ENCODE assay signal across 1 cellular context in the genomic region with DNA sequence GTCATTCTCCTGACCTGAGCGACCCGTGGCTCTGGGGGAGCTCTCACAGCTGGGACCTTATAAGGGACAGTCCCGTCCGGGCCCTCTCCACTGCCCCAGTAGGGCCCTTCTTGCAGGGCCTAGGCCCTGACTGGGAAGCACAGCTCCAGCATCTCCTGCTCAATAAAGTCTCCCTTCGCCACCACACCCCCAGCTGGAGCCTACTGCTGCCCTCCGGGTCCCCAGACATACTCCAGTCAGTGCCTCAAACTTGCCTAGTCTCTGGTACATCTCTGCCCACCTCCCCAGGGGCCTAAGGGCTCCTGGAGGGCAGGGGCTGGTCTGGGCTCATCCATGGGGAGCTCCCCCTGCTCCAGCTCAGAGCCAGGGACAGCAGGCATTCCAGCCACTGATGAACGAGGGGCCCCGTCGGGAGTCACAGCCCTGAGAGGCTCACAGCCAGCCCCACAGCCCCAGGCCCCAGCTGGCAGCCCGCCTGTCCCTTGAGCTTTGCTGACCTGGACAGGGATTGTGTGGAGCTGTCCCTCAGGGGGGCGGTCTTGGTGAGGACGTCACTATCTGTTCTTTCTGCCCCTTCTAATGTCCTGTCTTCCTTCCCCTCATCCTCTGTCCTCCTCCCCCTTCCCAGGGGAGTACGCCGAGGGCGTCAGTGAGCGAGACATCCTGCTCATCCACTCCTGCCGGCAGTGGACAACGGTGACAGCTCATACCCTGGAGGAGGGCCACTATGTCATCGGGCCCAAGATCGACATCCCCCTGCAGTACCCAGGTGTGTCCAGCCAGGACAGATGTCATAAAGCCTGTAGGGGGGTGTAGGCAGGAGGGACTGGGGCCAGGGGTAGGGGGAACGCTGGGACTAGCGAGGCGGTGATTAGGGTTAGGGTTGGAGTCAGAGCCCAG.
A peak's percentile ranks its signal among the peaks of the same experiment; 100 is the strongest.
TF ChIP-seq lines count a peak whose summit lies in the region.

No MANE protein-coding gene starts in this region.

TF ChIP-seq in HEK293, 187 proteins besides CTCF, POLR2A, EP300 and RAD21:
- 0 out of 2 replicates have a peak, but pooled peaks have one; percentile 12 for TF ChIP-seq ZNF10 (tag by site-specific recombination; IDR thresholded peaks at IDR 0.05)
- no peak for TF ChIP-seq SP3 (tag by site-specific recombination; IDR thresholded peaks at IDR 0.05)
- peak; percentile 71 for TF ChIP-seq ZIC2 (tag by site-specific recombination; IDR thresholded peaks at IDR 0.05)
- no peak for TF ChIP-seq ZNF366 (tag by site-specific recombination; conservative IDR thresholded peaks at IDR 0.05)
- TF ChIP-seq, protein P1, sequence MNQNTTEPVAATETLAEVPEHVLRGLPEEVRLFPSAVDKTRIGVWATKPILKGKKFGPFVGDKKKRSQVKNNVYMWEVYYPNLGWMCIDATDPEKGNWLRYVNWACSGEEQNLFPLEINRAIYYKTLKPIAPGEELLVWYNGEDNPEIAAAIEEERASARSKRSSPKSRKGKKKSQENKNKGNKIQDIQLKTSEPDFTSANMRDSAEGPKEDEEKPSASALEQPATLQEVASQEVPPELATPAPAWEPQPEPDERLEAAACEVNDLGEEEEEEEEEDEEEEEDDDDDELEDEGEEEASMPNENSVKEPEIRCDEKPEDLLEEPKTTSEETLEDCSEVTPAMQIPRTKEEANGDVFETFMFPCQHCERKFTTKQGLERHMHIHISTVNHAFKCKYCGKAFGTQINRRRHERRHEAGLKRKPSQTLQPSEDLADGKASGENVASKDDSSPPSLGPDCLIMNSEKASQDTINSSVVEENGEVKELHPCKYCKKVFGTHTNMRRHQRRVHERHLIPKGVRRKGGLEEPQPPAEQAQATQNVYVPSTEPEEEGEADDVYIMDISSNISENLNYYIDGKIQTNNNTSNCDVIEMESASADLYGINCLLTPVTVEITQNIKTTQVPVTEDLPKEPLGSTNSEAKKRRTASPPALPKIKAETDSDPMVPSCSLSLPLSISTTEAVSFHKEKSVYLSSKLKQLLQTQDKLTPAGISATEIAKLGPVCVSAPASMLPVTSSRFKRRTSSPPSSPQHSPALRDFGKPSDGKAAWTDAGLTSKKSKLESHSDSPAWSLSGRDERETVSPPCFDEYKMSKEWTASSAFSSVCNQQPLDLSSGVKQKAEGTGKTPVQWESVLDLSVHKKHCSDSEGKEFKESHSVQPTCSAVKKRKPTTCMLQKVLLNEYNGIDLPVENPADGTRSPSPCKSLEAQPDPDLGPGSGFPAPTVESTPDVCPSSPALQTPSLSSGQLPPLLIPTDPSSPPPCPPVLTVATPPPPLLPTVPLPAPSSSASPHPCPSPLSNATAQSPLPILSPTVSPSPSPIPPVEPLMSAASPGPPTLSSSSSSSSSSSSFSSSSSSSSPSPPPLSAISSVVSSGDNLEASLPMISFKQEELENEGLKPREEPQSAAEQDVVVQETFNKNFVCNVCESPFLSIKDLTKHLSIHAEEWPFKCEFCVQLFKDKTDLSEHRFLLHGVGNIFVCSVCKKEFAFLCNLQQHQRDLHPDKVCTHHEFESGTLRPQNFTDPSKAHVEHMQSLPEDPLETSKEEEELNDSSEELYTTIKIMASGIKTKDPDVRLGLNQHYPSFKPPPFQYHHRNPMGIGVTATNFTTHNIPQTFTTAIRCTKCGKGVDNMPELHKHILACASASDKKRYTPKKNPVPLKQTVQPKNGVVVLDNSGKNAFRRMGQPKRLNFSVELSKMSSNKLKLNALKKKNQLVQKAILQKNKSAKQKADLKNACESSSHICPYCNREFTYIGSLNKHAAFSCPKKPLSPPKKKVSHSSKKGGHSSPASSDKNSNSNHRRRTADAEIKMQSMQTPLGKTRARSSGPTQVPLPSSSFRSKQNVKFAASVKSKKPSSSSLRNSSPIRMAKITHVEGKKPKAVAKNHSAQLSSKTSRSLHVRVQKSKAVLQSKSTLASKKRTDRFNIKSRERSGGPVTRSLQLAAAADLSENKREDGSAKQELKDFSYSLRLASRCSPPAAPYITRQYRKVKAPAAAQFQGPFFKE (tag by site-specific recombination; IDR thresholded peaks at IDR 0.05; ENCODE audit: borderline replicate concordance) = no peak
- TF ChIP-seq, protein P2, sequence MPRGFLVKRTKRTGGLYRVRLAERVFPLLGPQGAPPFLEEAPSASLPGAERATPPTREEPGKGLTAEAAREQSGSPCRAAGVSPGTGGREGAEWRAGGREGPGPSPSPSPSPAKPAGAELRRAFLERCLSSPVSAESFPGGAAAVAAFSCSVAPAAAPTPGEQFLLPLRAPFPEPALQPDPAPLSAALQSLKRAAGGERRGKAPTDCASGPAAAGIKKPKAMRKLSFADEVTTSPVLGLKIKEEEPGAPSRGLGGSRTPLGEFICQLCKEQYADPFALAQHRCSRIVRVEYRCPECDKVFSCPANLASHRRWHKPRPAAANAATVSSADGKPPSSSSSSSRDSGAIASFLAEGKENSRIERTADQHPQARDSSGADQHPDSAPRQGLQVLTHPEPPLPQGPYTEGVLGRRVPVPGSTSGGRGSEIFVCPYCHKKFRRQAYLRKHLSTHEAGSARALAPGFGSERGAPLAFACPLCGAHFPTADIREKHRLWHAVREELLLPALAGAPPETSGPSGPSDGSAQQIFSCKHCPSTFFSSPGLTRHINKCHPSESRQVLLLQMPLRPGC (tag by site-specific recombination; IDR thresholded peaks at IDR 0.05) = no peak
- no peak for TF ChIP-seq BCL11B (tag by site-specific recombination; IDR thresholded peaks at IDR 0.05; ENCODE audit: low read depth)
- no peak for TF ChIP-seq ZNF510 (tag by site-specific recombination; IDR thresholded peaks at IDR 0.05; ENCODE audit: insufficient replicate concordance)
- TF ChIP-seq, protein P3, sequence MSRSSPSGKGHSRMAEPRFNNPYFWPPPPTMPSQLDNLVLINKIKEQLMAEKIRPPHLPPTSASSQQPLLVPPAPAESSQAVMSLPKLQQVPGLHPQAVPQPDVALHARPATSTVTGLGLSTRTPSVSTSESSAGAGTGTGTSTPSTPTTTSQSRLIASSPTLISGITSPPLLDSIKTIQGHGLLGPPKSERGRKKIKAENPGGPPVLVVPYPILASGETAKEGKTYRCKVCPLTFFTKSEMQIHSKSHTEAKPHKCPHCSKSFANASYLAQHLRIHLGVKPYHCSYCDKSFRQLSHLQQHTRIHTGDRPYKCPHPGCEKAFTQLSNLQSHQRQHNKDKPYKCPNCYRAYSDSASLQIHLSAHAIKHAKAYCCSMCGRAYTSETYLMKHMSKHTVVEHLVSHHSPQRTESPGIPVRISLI (tag by site-specific recombination; IDR thresholded peaks at IDR 0.05) = no peak
- no peak for TF ChIP-seq MYNN (tag by site-specific recombination; IDR thresholded peaks at IDR 0.05; ENCODE audit: borderline replicate concordance)
- TF ChIP-seq, protein P4, sequence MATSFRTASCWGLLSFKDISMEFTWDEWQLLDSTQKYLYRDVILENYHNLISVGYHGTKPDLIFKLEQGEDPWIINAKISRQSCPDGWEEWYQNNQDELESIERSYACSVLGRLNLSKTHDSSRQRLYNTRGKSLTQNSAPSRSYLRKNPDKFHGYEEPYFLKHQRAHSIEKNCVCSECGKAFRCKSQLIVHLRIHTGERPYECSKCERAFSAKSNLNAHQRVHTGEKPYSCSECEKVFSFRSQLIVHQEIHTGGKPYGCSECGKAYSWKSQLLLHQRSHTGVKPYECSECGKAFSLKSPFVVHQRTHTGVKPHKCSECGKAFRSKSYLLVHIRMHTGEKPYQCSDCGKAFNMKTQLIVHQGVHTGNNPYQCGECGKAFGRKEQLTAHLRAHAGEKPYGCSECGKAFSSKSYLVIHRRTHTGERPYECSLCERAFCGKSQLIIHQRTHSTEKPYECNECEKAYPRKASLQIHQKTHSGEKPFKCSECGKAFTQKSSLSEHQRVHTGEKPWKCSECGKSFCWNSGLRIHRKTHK (tag by site-specific recombination; IDR thresholded peaks at IDR 0.05) = no peak
- no peak for TF ChIP-seq ZNF544 (tag by site-specific recombination; IDR thresholded peaks at IDR 0.05)
- TF ChIP-seq ZNF624 (tag by site-specific recombination; IDR thresholded peaks at IDR 0.05) = no peak
- no peak for TF ChIP-seq TRIM28 (IDR thresholded peaks at IDR 0.05; ENCODE audit: borderline replicate concordance, low read length)
- TF ChIP-seq, protein P5, sequence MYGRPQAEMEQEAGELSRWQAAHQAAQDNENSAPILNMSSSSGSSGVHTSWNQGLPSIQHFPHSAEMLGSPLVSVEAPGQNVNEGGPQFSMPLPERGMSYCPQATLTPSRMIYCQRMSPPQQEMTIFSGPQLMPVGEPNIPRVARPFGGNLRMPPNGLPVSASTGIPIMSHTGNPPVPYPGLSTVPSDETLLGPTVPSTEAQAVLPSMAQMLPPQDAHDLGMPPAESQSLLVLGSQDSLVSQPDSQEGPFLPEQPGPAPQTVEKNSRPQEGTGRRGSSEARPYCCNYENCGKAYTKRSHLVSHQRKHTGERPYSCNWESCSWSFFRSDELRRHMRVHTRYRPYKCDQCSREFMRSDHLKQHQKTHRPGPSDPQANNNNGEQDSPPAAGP (tag by site-specific recombination; IDR thresholded peaks at IDR 0.05) = no peak
- no peak for TF ChIP-seq ZNF423 (tag by site-specific recombination; IDR thresholded peaks at IDR 0.05)
- TF ChIP-seq, protein P6, sequence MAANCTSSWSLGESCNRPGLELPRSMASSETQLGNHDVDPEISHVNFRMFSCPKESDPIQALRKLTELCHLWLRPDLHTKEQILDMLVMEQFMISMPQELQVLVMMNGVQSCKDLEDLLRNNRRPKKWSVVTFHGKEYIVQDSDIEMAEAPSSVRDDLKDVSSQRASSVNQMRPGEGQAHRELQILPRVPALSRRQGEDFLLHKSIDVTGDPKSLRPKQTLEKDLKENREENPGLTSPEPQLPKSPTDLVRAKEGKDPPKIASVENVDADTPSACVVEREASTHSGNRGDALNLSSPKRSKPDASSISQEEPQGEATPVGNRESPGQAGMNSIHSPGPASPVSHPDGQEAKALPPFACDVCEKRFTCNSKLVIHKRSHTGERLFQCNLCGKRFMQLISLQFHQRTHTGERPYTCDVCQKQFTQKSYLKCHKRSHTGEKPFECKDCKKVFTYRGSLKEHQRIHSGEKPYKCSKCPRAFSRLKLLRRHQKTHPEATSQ (tag by site-specific recombination; IDR thresholded peaks at IDR 0.05) = no peak
